In the genomic region with DNA sequence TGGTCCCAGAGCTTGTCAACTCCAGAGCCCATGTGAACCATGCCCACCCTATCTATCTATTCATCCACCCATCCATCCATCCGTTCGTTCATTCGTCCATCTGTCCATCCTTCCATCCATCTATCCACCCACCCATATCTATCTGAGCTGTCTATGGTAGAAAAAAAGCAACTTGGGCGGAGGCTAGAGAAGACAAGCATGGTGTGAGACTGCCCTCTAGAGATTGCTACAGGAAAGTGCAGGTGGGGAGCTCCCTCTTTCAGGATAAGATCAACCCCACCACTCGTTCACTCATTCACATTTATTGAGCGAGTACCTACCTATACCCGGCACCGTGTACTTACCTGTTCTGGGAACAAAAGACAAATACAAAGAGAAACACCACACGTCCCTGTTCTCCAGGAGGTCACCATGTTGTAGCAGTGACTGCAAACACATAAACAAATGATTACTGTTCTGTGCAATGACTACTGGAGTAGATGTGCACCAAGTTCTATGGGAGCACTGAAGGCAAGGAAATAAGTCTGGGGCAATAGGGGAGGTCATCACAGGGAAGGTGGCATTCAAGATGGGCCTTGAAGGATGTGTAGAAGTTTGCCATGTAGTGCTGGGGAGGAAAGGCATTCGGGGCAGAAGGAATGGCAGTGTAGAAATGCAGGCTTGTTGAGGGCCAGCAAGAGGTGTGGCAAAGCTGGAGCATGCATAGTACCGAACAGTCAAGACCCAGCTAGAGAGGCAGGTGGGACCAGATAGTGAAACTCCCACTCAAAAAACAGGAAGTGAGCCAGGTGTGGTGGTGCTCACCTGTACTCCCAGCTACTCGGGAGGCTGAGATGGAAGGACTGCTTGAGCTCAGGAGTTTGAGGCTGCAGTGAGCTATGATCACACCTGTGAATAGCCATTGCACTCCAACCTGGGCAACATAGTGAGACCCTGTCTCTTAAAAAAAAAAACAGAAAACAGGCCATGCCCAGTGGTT, we compare ENCODE assay signal across 1 cellular context.
TF ChIP-seq lines count a peak whose summit lies in the region.

No MANE protein-coding gene starts in this region.

TF ChIP-seq in WTC11, 78 proteins besides CTCF, POLR2A, EP300 and RAD21 (continued from another document):
- no peak for TF ChIP-seq FOXP4 (CRISPR knock-in tag; IDR thresholded peaks at IDR 0.05)
- TF ChIP-seq, protein P1, sequence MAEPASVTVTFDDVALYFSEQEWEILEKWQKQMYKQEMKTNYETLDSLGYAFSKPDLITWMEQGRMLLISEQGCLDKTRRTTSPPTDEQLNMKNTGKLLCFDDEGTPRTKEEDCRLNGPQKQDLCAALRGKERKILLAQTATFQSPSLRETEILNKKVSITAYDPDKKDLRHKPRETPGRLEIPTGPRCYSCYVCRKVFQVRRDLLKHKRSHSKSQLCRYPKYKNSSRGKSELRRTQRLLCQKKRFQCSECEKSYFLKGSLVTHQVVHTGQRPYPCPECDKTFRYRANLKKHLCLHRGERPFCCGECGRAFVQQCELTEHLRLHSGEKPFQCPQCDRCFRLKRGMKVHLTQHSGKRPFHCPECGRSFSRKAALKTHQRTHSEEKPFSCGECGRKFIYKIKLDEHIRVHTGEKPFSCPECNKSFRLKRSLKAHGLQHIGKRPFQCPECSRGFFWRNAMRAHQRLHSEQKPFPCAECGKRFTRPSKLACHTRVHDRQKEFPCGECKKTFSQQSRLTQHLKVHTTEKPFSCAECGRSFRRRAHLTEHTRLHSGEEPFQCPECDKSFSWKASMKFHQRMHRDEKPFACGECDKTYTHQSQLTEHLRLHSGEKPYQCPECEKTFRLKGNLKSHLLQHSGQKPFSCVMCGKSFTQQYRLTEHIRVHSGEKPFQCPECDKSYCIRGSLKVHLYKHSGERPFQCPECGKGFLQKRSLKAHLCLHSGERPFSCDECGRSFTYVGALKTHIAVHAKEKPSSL (CRISPR knock-in tag; conservative IDR thresholded peaks at IDR 0.05) = no peak
- TF ChIP-seq ATF2 (CRISPR knock-in tag; IDR thresholded peaks at IDR 0.05; ENCODE audit: borderline replicate concordance, low read depth) = no peak
- no peak for TF ChIP-seq GTF2I (CRISPR knock-in tag; conservative IDR thresholded peaks at IDR 0.05)
- TF ChIP-seq NR1H2 (CRISPR knock-in tag; IDR thresholded peaks at IDR 0.05) = no peak
- TF ChIP-seq NFYB (CRISPR knock-in tag; conservative IDR thresholded peaks at IDR 0.05; ENCODE audit: low read depth) = no peak
- TF ChIP-seq TEAD4 (CRISPR knock-in tag; IDR thresholded peaks at IDR 0.05) = no peak
- TF ChIP-seq GRHL2 (CRISPR knock-in tag; IDR thresholded peaks at IDR 0.05; ENCODE audit: insufficient replicate concordance, severe bottlenecking) = no peak
- TF ChIP-seq JUN (CRISPR knock-in tag; IDR thresholded peaks at IDR 0.05) = no peak
- no peak for TF ChIP-seq HMGA2 (CRISPR knock-in tag; IDR thresholded peaks at IDR 0.05)
- TF ChIP-seq ZNF263 (CRISPR knock-in tag; IDR thresholded peaks at IDR 0.05; ENCODE audit: low read depth) = no peak
- no peak for TF ChIP-seq MXD4 (CRISPR knock-in tag; IDR thresholded peaks at IDR 0.05; ENCODE audit: borderline replicate concordance)
- TF ChIP-seq SP1 (CRISPR knock-in tag; conservative IDR thresholded peaks at IDR 0.05) = no peak
- TF ChIP-seq JAZF1 (CRISPR knock-in tag; IDR thresholded peaks at IDR 0.05) = no peak
- no peak for TF ChIP-seq ELF4 (CRISPR knock-in tag; IDR thresholded peaks at IDR 0.05; ENCODE audit: low read depth)
- TF ChIP-seq TP53 (CRISPR knock-in tag; IDR thresholded peaks at IDR 0.05) = no peak
